8 cellular contexts compared by ENCODE assay signal in genomic region chr19:45250832-45251451, GRCh38. TPM values are rescaled to one million over a fixed set of nuclear protein-coding genes. Genes with fewer than 3 reads are reported as not detected.
A peak's percentile ranks its signal among the peaks of the same experiment; 100 is the strongest.
DNase-seq lines count a peak whose midpoint lies in the region; ATAC-seq and TF ChIP-seq lines count a peak whose summit lies in the region.

TSS of gene MARK4 (plus strand) at chr19:45251271. CDS start at chr19:45251589, 318 bp downstream.

- no peaks in the 10 kb centered on the region for H3K27me3 Mint-ChIP-seq in CD4-positive, alpha-beta T cell
- H3K27me3 Mint-ChIP-seq in activated T-cell treated with anti-CD3 and anti-CD28 coated beads, Interleukin-2, amount 50 U/mL, for 24 hours, result no peaks in the 10 kb centered on the region

- no peaks in the 10 kb centered on the region for H3K27me3 ChIP-seq in CD4-positive, alpha-beta T cell (ENCODE audit: control insufficient read depth, insufficient read depth, low read length)
- H3K27me3 ChIP-seq in esophagus muscularis mucosa, result no peaks in the 10 kb centered on the region
- no peaks in the 10 kb centered on the region for H3K27me3 ChIP-seq in muscle layer of duodenum (ENCODE audit: low read depth, low read length)

- peak; percentile 32 to 62 (median 50) for DNase-seq in CD4-positive, alpha-beta T cell
- DNase-seq in OCI-M1 (lab: John Stamatoyannopoulos, UW) (peak; percentile 74), esophagus muscularis mucosa (ENCODE audit: extremely low spot score) (no peak), middle frontal gyrus (ENCODE audit: extremely low spot score, low spot score) (no peak)
- DNase-seq in activated T-cell treated with anti-CD3 and anti-CD28 coated beads, Interleukin-2, amount 50 U/mL, for 24 hours, result peak; percentile 81
- DNase-seq in stimulated activated CD8-positive, alpha-beta memory T cell treated with anti-CD3 and anti-CD28 coated beads, Interleukin-7, amount 100 ng/mL, for 48 hours (ENCODE audit: extremely low read depth in 1 of 2, low read depth in 1 of 2), result peak; percentile 21 to 28

- TF ChIP-seq POLR2A in esophagus muscularis mucosa (IDR thresholded peaks at IDR 0.05; ENCODE audit: low read depth), result no peak

- TF ChIP-seq CTCF in CD4-positive, alpha-beta T cell (IDR thresholded peaks at IDR 0.05), result no peak
- no peak for TF ChIP-seq CTCF in esophagus muscularis mucosa (IDR thresholded peaks at IDR 0.05)

- no peaks in the 10 kb centered on the region for H3K9me3 ChIP-seq in CD4-positive, alpha-beta T cell (ENCODE audit: control insufficient read depth, low read length)
- no peaks in the 10 kb centered on the region for H3K9me3 ChIP-seq in esophagus muscularis mucosa
- H3K9me3 ChIP-seq in muscle layer of duodenum (ENCODE audit: control insufficient read depth in 1 of 2, low read length in 2 of 2), result no peaks in the 10 kb centered on the region

- intact Hi-C loops in CD4-positive, alpha-beta T cell (cut with DNase I, micrococcal nuclease), result loop anchor here in 1 of 2 experiments (5.0 to 10.0 kb wide), 5 partner anchors 74 to 466 kb away; partner anchors contain the start of genes BLOC1S3, POLR1G, PPP1R13L and PPP1R37
- intact Hi-C loops in esophagus muscularis mucosa (cut with DNase I), result loop anchor here (5.0 kb wide), 2 partner anchors 86 to 349 kb away; no protein-coding TSS in a partner anchor

- H3K36me3 Mint-ChIP-seq in CD4-positive, alpha-beta T cell (ENCODE audit: low read depth), result no peaks in the 10 kb centered on the region
- no peaks in the 10 kb centered on the region for H3K36me3 Mint-ChIP-seq in activated T-cell treated with anti-CD3 and anti-CD28 coated beads, Interleukin-2, amount 50 U/mL, for 24 hours (ENCODE audit: low read depth)

- POLR2A ChIA-PET in CD4-positive, alpha-beta T cell (lab: Charles Lee), result no interaction called here

- CTCF ChIA-PET in CD4-positive, alpha-beta T cell (lab: Charles Lee), result no interaction called here

- H3K9me3 Mint-ChIP-seq in CD4-positive, alpha-beta T cell, result no peaks in the 10 kb centered on the region
- H3K9me3 Mint-ChIP-seq in activated T-cell treated with anti-CD3 and anti-CD28 coated beads, Interleukin-2, amount 50 U/mL, for 24 hours, result no peaks in the 10 kb centered on the region

- peaks cover 0 to 5% (median 0%) of the 10 kb centered on the region in 4 donors for H3K36me3 ChIP-seq in esophagus muscularis mucosa
- H3K36me3 ChIP-seq in muscle layer of duodenum (ENCODE audit: control insufficient read depth in 1 of 2, insufficient read depth in 2 of 2, low read length in 2 of 2), result no peaks in the 10 kb centered on the region

- H3K4me3 Mint-ChIP-seq in CD4-positive, alpha-beta T cell, result peak within 1 kb of the TSS; percentile 90
- H3K4me3 Mint-ChIP-seq in activated T-cell treated with anti-CD3 and anti-CD28 coated beads, Interleukin-2, amount 50 U/mL, for 24 hours, result peak within 1 kb of the TSS; percentile 81

- WGBS in esophagus muscularis mucosa, result 1% methylated on average over 19 of the region's 58 CpGs

- H3K4me1 Mint-ChIP-seq in CD4-positive, alpha-beta T cell (ENCODE audit: low read depth), result peaks cover 35% of the 10 kb centered on the region
- H3K4me1 Mint-ChIP-seq in activated T-cell treated with anti-CD3 and anti-CD28 coated beads, Interleukin-2, amount 50 U/mL, for 24 hours (ENCODE audit: low read depth), result peaks cover 34% of the 10 kb centered on the region

- TF ChIP-seq EP300 in esophagus muscularis mucosa (IDR thresholded peaks at IDR 0.05), result no peak

- peak; percentile 71 for ATAC-seq in CD4-positive, alpha-beta T cell (ENCODE audit: poor library complexity)
- peak; percentile 42 for ATAC-seq in HG02678 (IDR thresholded peaks at IDR 0.05; ENCODE audit: unreplicated experiment)

- peaks cover 31 to 62% (median 54%) of the 10 kb centered on the region in 4 donors for H3K4me1 ChIP-seq in esophagus muscularis mucosa
- peaks cover 11 to 49% of the 10 kb centered on the region in 2 donors for H3K4me1 ChIP-seq in muscle layer of duodenum (ENCODE audit: control insufficient read depth in 1 of 2, insufficient read depth in 2 of 2, low read length in 2 of 2)

- H3K27ac ChIP-seq in CD4-positive, alpha-beta T cell (ENCODE audit: low read depth, low read length), result no peak within 1 kb of the TSS
- H3K27ac ChIP-seq in esophagus muscularis mucosa (replicated peaks in 1 of 4) (peak within 1 kb of the TSS; percentile 80 to 86 (median 83)), muscle layer of duodenum (ENCODE audit: low read length) (peak within 1 kb of the TSS; percentile 60)

- peak within 1 kb of the TSS; percentile 72 for H3K27ac Mint-ChIP-seq in CD4-positive, alpha-beta T cell
- peak within 1 kb of the TSS; percentile 53 for H3K27ac Mint-ChIP-seq in activated T-cell treated with anti-CD3 and anti-CD28 coated beads, Interleukin-2, amount 50 U/mL, for 24 hours

- H3K4me3 ChIP-seq in esophagus muscularis mucosa, result peak within 1 kb of the TSS; percentile 94 to 99 (median 98)
- H3K4me3 ChIP-seq in muscle layer of duodenum (ENCODE audit: low read depth in 1 of 2, low read length in 2 of 2), result peak within 1 kb of the TSS; percentile 88 to 93

RNA-seq across cellular contexts. Expression of gene MARK4, which starts in this region (rescaled TPM):
- 10 to 100 TPM; 18.1 to 19.8 TPM for total RNA-seq in CD4-positive, alpha-beta T cell
- 10 to 100 TPM; 17.4 to 36.9 (median 27.5) TPM for total RNA-seq in esophagus muscularis mucosa

Comparison
In these comparisons a context has a peak if more than half of its experiments do, and no peak if none do; other contexts are left out.
1. DNase-seq: peak in CD4-positive, alpha-beta T cell (10 of 10), OCI-M1 (single experiment), activated T-cell treated with anti-CD3 and anti-CD28 coated beads, Interleukin-2, amount 50 U/mL, for 24 hours (single experiment) and stimulated activated CD8-positive, alpha-beta memory T cell treated with anti-CD3 and anti-CD28 coated beads, Interleukin-7, amount 100 ng/mL, for 48 hours (2 of 2); none in esophagus muscularis mucosa (single experiment) and middle frontal gyrus (single experiment).